In the genomic region with DNA sequence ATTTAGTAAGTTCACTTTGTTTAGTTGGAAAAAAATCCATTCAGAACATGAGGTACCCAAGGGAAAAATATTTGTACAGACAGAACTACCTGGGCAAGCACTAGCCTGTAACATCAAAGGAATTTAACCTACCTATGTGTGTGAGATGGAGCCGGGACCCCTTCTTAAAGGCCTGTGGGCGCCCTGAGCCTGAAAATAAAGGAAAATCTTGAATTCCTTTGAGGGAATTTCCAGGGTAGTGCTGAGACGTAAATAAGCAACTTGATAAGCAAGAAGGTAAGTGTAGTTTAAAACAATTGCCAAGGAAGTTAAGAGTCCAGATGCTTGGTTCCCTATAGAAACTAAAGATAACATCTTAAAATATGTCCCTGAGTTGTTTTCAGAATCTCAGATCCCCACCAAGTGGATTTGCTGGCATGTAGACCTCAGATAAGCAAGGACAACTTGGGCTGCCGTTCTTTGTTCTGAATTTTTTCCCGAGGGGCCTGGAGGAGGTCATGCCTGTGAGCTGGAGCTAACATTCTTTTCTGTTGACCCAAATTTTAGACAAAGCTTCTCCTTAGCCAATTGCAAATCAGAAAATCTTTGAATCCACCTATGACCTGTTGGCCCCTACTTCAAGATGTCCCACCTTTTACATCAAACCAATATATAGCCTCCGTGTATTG, we compare ENCODE assay signal across 23 cellular contexts. TPM values are rescaled to one million over a fixed set of nuclear protein-coding genes. Genes with fewer than 3 reads are reported as not detected.
"Had no signal": no experiment of that assay in that cellular context is flagged by ENCODE, and none has a peak within 500 bp of the region (broad histone marks: within the 10 kb centered on the region; RNA-seq: fewer than 3 reads in every experiment).

No MANE protein-coding gene starts in this region.

- DNase-seq: activated CD4-positive, alpha-beta T cell treated with anti-CD3 and anti-CD28 coated beads, Interleukin-2, amount 50 U/mL, for 1 hour; activated CD4-positive, CD25-positive, alpha-beta regulatory T cell treated with anti-CD3 and anti-CD28 coated beads, Interleukin-2, amount 50 U/mL, for 72 hours; activated CD8-positive, alpha-beta T cell treated with anti-CD3 and anti-CD28 coated beads, Interleukin-2, amount 10 ng/mL, durations not matched to agents 7 days and 5 days; activated naive CD4-positive, alpha-beta T cell; activated T-cell treated with anti-CD3 and anti-CD28 coated beads, Interleukin-2, amount 50 U/mL, for 24 hours; amniotic stem cell; effector CD4-positive, alpha-beta T cell; hippocampal formation; left ventricle myocardium superior; naive thymus-derived CD4-positive, alpha-beta T cell; stimulated activated CD4-positive, alpha-beta T cell treated with anti-CD3 and anti-CD28 coated beads, Interleukin-2, amount 100 ng/mL, for 48 hours; stimulated activated CD8-positive, alpha-beta memory T cell treated with anti-CD3 and anti-CD28 coated beads, Interleukin-4, amount 100 ng/mL, for 48 hours; stimulated activated naive B cell treated with anti-CD40 and anti-IgM and Interleukin-4, amounts not matched to agents 10 μg/mL and 1 μg/mL and 100 μg/mL, for 72 hours; transverse colon; uterus; WERI-Rb-1 had no signal

- ATAC-seq: activated CD8-positive, alpha-beta T cell treated with anti-CD3 and anti-CD28 coated beads, Interleukin-2, amount 10 ng/mL, durations not matched to agents 7 days and 5 days; left ventricle myocardium superior; naive thymus-derived CD4-positive, alpha-beta T cell; stimulated activated naive B cell treated with anti-CD40 and anti-IgM and Interleukin-4, amounts not matched to agents 10 μg/mL and 1 μg/mL and 100 μg/mL, for 72 hours had no signal

- H3K4me3 ChIP-seq: prostate gland, transverse colon, uterus had no signal

- H3K27me3 Mint-ChIP-seq: activated naive CD8-positive, alpha-beta T cell; activated T-cell treated with anti-CD3 and anti-CD28 coated beads, Interleukin-2, amount 50 U/mL, for 24 hours; dendritic cell treated with granulocyte-macrophage colony-stimulating factor and Interleukin-4, amounts not matched to agents 40 ng/mL and 50 ng/mL, for 4 days; naive thymus-derived CD4-positive, alpha-beta T cell; stimulated activated naive B cell treated with anti-CD40 and anti-IgM and Interleukin-4, amounts not matched to agents 10 μg/mL and 1 μg/mL and 100 μg/mL, for 72 hours had no signal

- H3K27ac Mint-ChIP-seq: activated CD8-positive, alpha-beta T cell treated with anti-CD3 and anti-CD28 coated beads, Interleukin-2, amount 10 ng/mL, durations not matched to agents 7 days and 5 days; activated T-cell treated with anti-CD3 and anti-CD28 coated beads, Interleukin-2, amount 50 U/mL, for 24 hours; activated T-helper 2 cell treated with anti-CD3 and anti-CD28 coated beads, Interferon-gamma antibody, Interleukin-2, Interleukin-4, amounts not matched to agents 10 μg/mL and 5 μg/mL and 100 μg/mL, durations not matched to agents 14 hours and 24 hours and 36 hours; dendritic cell treated with granulocyte-macrophage colony-stimulating factor and Interleukin-4, amounts not matched to agents 40 ng/mL and 50 ng/mL, for 4 days; stimulated activated naive B cell treated with anti-CD40 and anti-IgM and Interleukin-4, amounts not matched to agents 10 μg/mL and 1 μg/mL and 100 μg/mL, for 72 hours; T-helper 2 cell treated with Interferon-gamma antibody and Interleukin-4, amounts not matched to agents 5 μg/mL and 100 μg/mL, for 36 hours had no signal

- H3K9me3 Mint-ChIP-seq: activated T-cell treated with anti-CD3 and anti-CD28 coated beads, Interleukin-2, amount 50 U/mL, for 24 hours; activated T-helper 2 cell treated with anti-CD3 and anti-CD28 coated beads, Interferon-gamma antibody, Interleukin-2, Interleukin-4, amounts not matched to agents 10 μg/mL and 5 μg/mL and 100 μg/mL, durations not matched to agents 14 hours and 24 hours and 36 hours; dendritic cell treated with granulocyte-macrophage colony-stimulating factor and Interleukin-4, amounts not matched to agents 40 ng/mL and 50 ng/mL, for 4 days; stimulated activated naive B cell treated with anti-CD40 and anti-IgM and Interleukin-4, amounts not matched to agents 10 μg/mL and 1 μg/mL and 100 μg/mL, for 72 hours; T-helper 2 cell treated with Interferon-gamma antibody and Interleukin-4, amounts not matched to agents 5 μg/mL and 100 μg/mL, for 36 hours had no signal

- H3K27ac ChIP-seq: prostate gland, transverse colon, uterus, WERI-Rb-1 had no signal

- H3K4me3 Mint-ChIP-seq: activated CD8-positive, alpha-beta T cell treated with anti-CD3 and anti-CD28 coated beads, Interleukin-2, amount 10 ng/mL, durations not matched to agents 7 days and 5 days; activated naive CD8-positive, alpha-beta T cell; activated T-cell treated with anti-CD3 and anti-CD28 coated beads, Interleukin-2, amount 50 U/mL, for 24 hours; dendritic cell treated with granulocyte-macrophage colony-stimulating factor and Interleukin-4, amounts not matched to agents 40 ng/mL and 50 ng/mL, for 4 days; naive thymus-derived CD4-positive, alpha-beta T cell; stimulated activated naive B cell treated with anti-CD40 and anti-IgM and Interleukin-4, amounts not matched to agents 10 μg/mL and 1 μg/mL and 100 μg/mL, for 72 hours; T-helper 2 cell treated with Interferon-gamma antibody and Interleukin-4, amounts not matched to agents 5 μg/mL and 100 μg/mL, for 36 hours had no signal

- H3K36me3 ChIP-seq: uterus had no signal

- H3K4me1 Mint-ChIP-seq: stimulated activated naive B cell treated with anti-CD40 and anti-IgM and Interleukin-4, amounts not matched to agents 10 μg/mL and 1 μg/mL and 100 μg/mL, for 72 hours had no signal

- H3K4me1 ChIP-seq: prostate gland, transverse colon, uterus had no signal

- H3K27me3 ChIP-seq: transverse colon, uterus had no signal

- H3K9me3 ChIP-seq: prostate gland, transverse colon, uterus had no signal

RNA-seq across cellular contexts. Expression of gene VSTM5, which starts 35.3 kb away (rescaled TPM):
- total RNA-seq: activated CD8-positive, alpha-beta T cell treated with anti-CD3 and anti-CD28 coated beads, Interleukin-2, amount 10 ng/mL, durations not matched to agents 7 days and 5 days; activated T-helper 2 cell treated with anti-CD3 and anti-CD28 coated beads, Interferon-gamma antibody, Interleukin-2, Interleukin-4, amounts not matched to agents 10 μg/mL and 5 μg/mL and 100 μg/mL, durations not matched to agents 14 hours and 24 hours and 36 hours; chondrocyte; left ventricle myocardium superior; naive thymus-derived CD4-positive, alpha-beta T cell; osteocyte had no signal
